In genomic region chr6:32081168-32081624, GRCh38 we compare ENCODE assay signal across 11 cellular contexts. TPM values are rescaled to one million over a fixed set of nuclear protein-coding genes. Genes with fewer than 3 reads are reported as not detected.
A peak's percentile ranks its signal among the peaks of the same experiment; 100 is the strongest.
DNase-seq lines count a peak whose midpoint lies in the region; ATAC-seq and TF ChIP-seq lines count a peak whose summit lies in the region.
"Had no signal": no experiment of that assay in that cellular context is flagged by ENCODE, and none has a peak within 500 bp of the region (broad histone marks: within the 10 kb centered on the region; RNA-seq: fewer than 3 reads in every experiment).

No MANE protein-coding gene starts in this region.

- TF ChIP-seq CTCF in NB4 (IDR thresholded peaks at IDR 0.05; ENCODE audit: low read depth, low read length) (no peak), chondrocyte (IDR thresholded peaks at IDR 0.05) (no peak)

- H3K36me3 ChIP-seq in muscle layer of duodenum (ENCODE audit: control insufficient read depth in 1 of 2, insufficient read depth in 2 of 2, low read length in 2 of 2): peaks cover 5 to 23% of the 10 kb centered on the region in 2 donors

- H3K9me3 ChIP-seq in muscle layer of duodenum (ENCODE audit: control insufficient read depth in 1 of 2, low read length in 2 of 2): no peaks in the 10 kb centered on the region

- H3K27me3 Mint-ChIP-seq in chondrocyte (ENCODE audit: low read depth): peaks cover 27% of the 10 kb centered on the region
- H3K27me3 Mint-ChIP-seq in T-helper 2 cell treated with Interferon-gamma antibody and Interleukin-4, amounts not matched to agents 5 μg/mL and 100 μg/mL, for 36 hours (ENCODE audit: low read depth): peaks cover 16% of the 10 kb centered on the region

- no peaks in the 10 kb centered on the region for H3K9me3 Mint-ChIP-seq in chondrocyte (ENCODE audit: low read depth)
- H3K9me3 Mint-ChIP-seq in T-helper 2 cell treated with Interferon-gamma antibody and Interleukin-4, amounts not matched to agents 5 μg/mL and 100 μg/mL, for 36 hours: no peaks in the 10 kb centered on the region

- peaks cover 2% of the 10 kb centered on the region for H3K36me3 Mint-ChIP-seq in chondrocyte (ENCODE audit: low read depth)
- H3K36me3 Mint-ChIP-seq in T-helper 2 cell treated with Interferon-gamma antibody and Interleukin-4, amounts not matched to agents 5 μg/mL and 100 μg/mL, for 36 hours (ENCODE audit: low read depth): no peaks in the 10 kb centered on the region

- H3K27me3 ChIP-seq in muscle layer of duodenum (ENCODE audit: low read depth, low read length): no peaks in the 10 kb centered on the region

- H3K4me3 ChIP-seq in NB4 (ENCODE audit: low read depth, low read length): no peak overlapping the region
- H3K4me3 ChIP-seq in muscle layer of duodenum (ENCODE audit: low read depth in 1 of 2, low read length in 2 of 2): no peak overlapping the region

- peaks cover 40% of the 10 kb centered on the region for H3K4me1 Mint-ChIP-seq in chondrocyte (ENCODE audit: low read depth)
- no peaks in the 10 kb centered on the region for H3K4me1 Mint-ChIP-seq in T-helper 2 cell treated with Interferon-gamma antibody and Interleukin-4, amounts not matched to agents 5 μg/mL and 100 μg/mL, for 36 hours (ENCODE audit: low read depth)

- H3K27ac ChIP-seq in muscle layer of duodenum (ENCODE audit: low read length): peak overlapping the region; percentile 48

- ATAC-seq in GM21576 (IDR thresholded peaks at IDR 0.05; ENCODE audit: unreplicated experiment): no peak
- ATAC-seq: HCT116 had no signal

- no peak for TF ChIP-seq POLR2A in NB4 (IDR thresholded peaks at IDR 0.05; ENCODE audit: extremely low read depth, insufficient read length)

- peak overlapping the region; percentile 68 for H3K27ac Mint-ChIP-seq in chondrocyte (ENCODE audit: unreplicated experiment)
- no peak overlapping the region for H3K27ac Mint-ChIP-seq in T-helper 2 cell treated with Interferon-gamma antibody and Interleukin-4, amounts not matched to agents 5 μg/mL and 100 μg/mL, for 36 hours

- peak; percentile 78 for DNase-seq in ACHN
- DNase-seq in NB4 (ENCODE audit: low read depth): peak; percentile 97
- no peak for DNase-seq in chondrocyte (ENCODE audit: low spot score)
- no peak for DNase-seq in T-helper 2 cell treated with Interferon-gamma antibody and Interleukin-4, amounts not matched to agents 5 μg/mL and 100 μg/mL, for 36 hours (ENCODE audit: low spot score)
- no peak for DNase-seq in NCI-H345 (lab: John Stamatoyannopoulos, UW)
- DNase-seq in activated CD8-positive, alpha-beta memory T cell treated with anti-CD3 and anti-CD28 coated beads, Interleukin-2, amount 50 U/mL, for 48 hours: no peak
- DNase-seq: CD4-positive, CD25-positive, alpha-beta regulatory T cell; NCI-H510A had no signal

- in situ Hi-C loops in ACHN (cut with HindIII; ENCODE audit: low pct_ligation_motif_present, low pct_unique_long_range_greater_than_20kb, low sequenced_read_pairs): no loop called here

- no peaks in the 10 kb centered on the region for H3K4me1 ChIP-seq in muscle layer of duodenum (ENCODE audit: control insufficient read depth in 1 of 2, insufficient read depth in 2 of 2, low read length in 2 of 2)

- no peak overlapping the region for H3K4me3 Mint-ChIP-seq in chondrocyte (ENCODE audit: unreplicated experiment)
- no peak overlapping the region for H3K4me3 Mint-ChIP-seq in T-helper 2 cell treated with Interferon-gamma antibody and Interleukin-4, amounts not matched to agents 5 μg/mL and 100 μg/mL, for 36 hours
- H3K4me3 Mint-ChIP-seq: CD4-positive, CD25-positive, alpha-beta regulatory T cell had no signal

RNA-seq across cellular contexts. Expression of gene TNXB, which starts 27.9 kb away (rescaled TPM):
- total RNA-seq in chondrocyte: 1.9 to 2.9 TPM (median 2.3 TPM) in 3 replicates

RNA-seq across cellular contexts. Expression of gene CYP21A2, which starts 43.0 kb away (rescaled TPM):
- total RNA-seq in chondrocyte: 0.30 to 0.68 TPM (median 0.41 TPM) in 3 replicates
- total RNA-seq: CD4-positive, CD25-positive, alpha-beta regulatory T cell had no signal

RNA-seq across cellular contexts. Expression of gene ATF6B, which starts 46.9 kb away (rescaled TPM):
- total RNA-seq in chondrocyte: 68.0 to 86.5 TPM (median 68.7 TPM) in 3 replicates

RNA-seq across cellular contexts. Expression of gene FKBPL, which starts 48.9 kb away (rescaled TPM):
- 4.3 to 6.3 TPM (median 4.9 TPM) in 3 replicates for total RNA-seq in chondrocyte

Comparison
In these comparisons a context has a peak if more than half of its experiments do, and no peak if none do; other contexts are left out.
1. DNase-seq: peak in ACHN (single experiment) and NB4 (single experiment); none in chondrocyte (single experiment), T-helper 2 cell treated with Interferon-gamma antibody and Interleukin-4, amounts not matched to agents 5 μg/mL and 100 μg/mL, for 36 hours (single experiment), NCI-H345 (single experiment) and activated CD8-positive, alpha-beta memory T cell treated with anti-CD3 and anti-CD28 coated beads, Interleukin-2, amount 50 U/mL, for 48 hours (single experiment).